ENCODE assay signal across 9 cellular contexts in the genomic region with DNA sequence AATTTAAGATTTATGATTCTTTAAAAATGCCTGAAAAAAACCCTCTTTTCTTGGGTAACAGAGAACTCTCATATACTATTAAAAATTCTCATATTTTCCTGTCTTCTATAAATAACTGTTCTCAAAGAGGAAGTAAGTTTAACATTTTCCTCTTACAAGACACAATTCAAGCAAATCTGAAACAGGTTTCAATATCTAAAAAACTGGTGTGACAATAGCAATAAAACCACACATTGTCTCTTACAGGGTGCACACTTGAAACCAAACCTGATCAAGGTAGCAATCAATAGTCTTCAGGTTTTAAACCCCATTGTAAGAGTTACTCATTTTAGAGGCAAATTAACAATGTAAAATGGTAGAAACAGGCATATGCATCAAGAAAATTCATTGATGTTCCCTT. TPM values are rescaled to one million over a fixed set of nuclear protein-coding genes. Genes with fewer than 3 reads are reported as not detected.
DNase-seq lines count a peak whose midpoint lies in the region; ATAC-seq and TF ChIP-seq lines count a peak whose summit lies in the region.
"Had no signal": no experiment of that assay in that cellular context is flagged by ENCODE, and none has a peak within 500 bp of the region (broad histone marks: within the 10 kb centered on the region; RNA-seq: fewer than 3 reads in every experiment).

No MANE protein-coding gene starts in this region.

- in situ Hi-C loops in brain microvascular endothelial cell (cut with HindIII; ENCODE audit: low pct_ligation_motif_present, low sequenced_read_pairs), result loop anchor here (25.0 kb wide), 1 partner anchor 161 kb away; no protein-coding TSS in a partner anchor

- H3K4me2 ChIP-seq in Karpas-422 (ENCODE audit: low read depth, low read length, poor library complexity, severe bottlenecking), result peak overlapping the region; percentile 38

- H3K4me3 ChIP-seq in cardiac muscle cell (no peak overlapping the region), Karpas-422 (ENCODE audit: low read length) (no peak overlapping the region), brain microvascular endothelial cell (ENCODE audit: low read depth, low read length) (no peak overlapping the region)

- peaks cover 38% of the 10 kb centered on the region for H3K79me2 ChIP-seq in Karpas-422 (ENCODE audit: low read length)

- no peak overlapping the region for H3K9ac ChIP-seq in Karpas-422 (ENCODE audit: low read length)

- no peak for ATAC-seq in Right ventricle myocardium inferior
- ATAC-seq in HG02610 (IDR thresholded peaks at IDR 0.05; ENCODE audit: unreplicated experiment), result peak; percentile 52
- ATAC-seq in omental fat pad (ENCODE audit: low FRiP score), result no peak

- no peak for TF ChIP-seq CTCF in cardiac muscle cell (IDR thresholded peaks at IDR 0.05; ENCODE audit: low read depth, low read length)
- TF ChIP-seq CTCF in omental fat pad (IDR thresholded peaks at IDR 0.05), result no peak
- no peak for TF ChIP-seq CTCF in brain microvascular endothelial cell (IDR thresholded peaks at IDR 0.05; ENCODE audit: low read depth, low read length, missing control alignments)

- no peak for DNase-seq in cardiac muscle cell (ENCODE audit: low read depth in 1 of 2, low spot score in 1 of 2)
- no peak for DNase-seq in Right ventricle myocardium inferior (ENCODE audit: missing footprints)
- no peak for DNase-seq in Karpas-422
- DNase-seq in omental fat pad (ENCODE audit: low spot score), result no peak
- no peak for DNase-seq in CD1c-positive myeloid dendritic cell (ENCODE audit: extremely low spot score)
- DNase-seq in NCI-H526 treated with DMSO at 0.1 percent for 48 hours (lab: John Stamatoyannopoulos, UW), result no peak
- no peak for DNase-seq in brain microvascular endothelial cell
- DNase-seq: C1 segment of cervical spinal cord had no signal

- peaks cover 31% of the 10 kb centered on the region for H4K20me1 ChIP-seq in Karpas-422 (ENCODE audit: insufficient read depth, low read depth, low read length)

- H3K27ac ChIP-seq in cardiac muscle cell (peak overlapping the region; percentile 51), Karpas-422 (ENCODE audit: low read length) (peak overlapping the region; percentile 48), brain microvascular endothelial cell (no peak overlapping the region)

- no peak overlapping the region for H2AFZ ChIP-seq in Karpas-422 (ENCODE audit: low read length)

- no peaks in the 10 kb centered on the region for H3K9me3 ChIP-seq in cardiac muscle cell (ENCODE audit: low read depth)
- no peaks in the 10 kb centered on the region for H3K9me3 ChIP-seq in Karpas-422 (ENCODE audit: low read length)

- intact Hi-C loops in Right ventricle myocardium inferior (cut with DNase I), result no loop called here

- H3K9me2 ChIP-seq in Karpas-422 (replicated peaks; ENCODE audit: insufficient read depth, low read length), result no peaks in the 10 kb centered on the region

- H3K4me1 ChIP-seq in cardiac muscle cell (ENCODE audit: low read depth), result peaks cover 6% of the 10 kb centered on the region
- peaks cover 67% of the 10 kb centered on the region for H3K4me1 ChIP-seq in Karpas-422 (ENCODE audit: low read length)

- H3K36me3 ChIP-seq in cardiac muscle cell (peaks cover 86% of the 10 kb centered on the region), Karpas-422 (ENCODE audit: insufficient read depth, low read length) (peaks cover 86% of the 10 kb centered on the region), brain microvascular endothelial cell (replicated peaks) (peaks cover 46% of the 10 kb centered on the region)

- H3K27me3 ChIP-seq in cardiac muscle cell (no peaks in the 10 kb centered on the region), Karpas-422 (ENCODE audit: low read length) (no peaks in the 10 kb centered on the region), brain microvascular endothelial cell (replicated peaks) (no peaks in the 10 kb centered on the region)

RNA-seq across cellular contexts. Expression of a gene that starts 28.0 kb away (rescaled TPM):
- total RNA-seq in cardiac muscle cell, result 119 and 174 TPM in 2 replicates
- 86.3 and 96.0 TPM in 2 replicates for polyA plus RNA-seq in cardiac muscle cell
- total RNA-seq in Right ventricle myocardium inferior, result 48.9 TPM
- total RNA-seq in Karpas-422 (2014; rRNA removed; shearing (Covaris generic); ENCODE audit: low replicate concordance), result 159 and 214 TPM in 2 replicates
- total RNA-seq in omental fat pad, result 100 to 1,000 TPM in 2 of 4 donors, 10 to 100 TPM in 2; 70.2 to 152 (median 94.4) TPM

RNA-seq across cellular contexts. Expression of a gene that starts 53.9 kb away (rescaled TPM):
- total RNA-seq in cardiac muscle cell (29.3 and 46.2 TPM in 2 replicates), Right ventricle myocardium inferior (88.0 TPM), omental fat pad (10 to 100 TPM; 32.1 to 50.4 (median 41.0) TPM)
- 40.2 and 63.6 TPM in 2 replicates for polyA plus RNA-seq in cardiac muscle cell
- total RNA-seq in Karpas-422 (2014; rRNA removed; shearing (Covaris generic); ENCODE audit: low replicate concordance), result 6.4 and 6.7 TPM in 2 replicates
